Comparison of ENCODE assay signal across 1 cellular context in the genomic region with DNA sequence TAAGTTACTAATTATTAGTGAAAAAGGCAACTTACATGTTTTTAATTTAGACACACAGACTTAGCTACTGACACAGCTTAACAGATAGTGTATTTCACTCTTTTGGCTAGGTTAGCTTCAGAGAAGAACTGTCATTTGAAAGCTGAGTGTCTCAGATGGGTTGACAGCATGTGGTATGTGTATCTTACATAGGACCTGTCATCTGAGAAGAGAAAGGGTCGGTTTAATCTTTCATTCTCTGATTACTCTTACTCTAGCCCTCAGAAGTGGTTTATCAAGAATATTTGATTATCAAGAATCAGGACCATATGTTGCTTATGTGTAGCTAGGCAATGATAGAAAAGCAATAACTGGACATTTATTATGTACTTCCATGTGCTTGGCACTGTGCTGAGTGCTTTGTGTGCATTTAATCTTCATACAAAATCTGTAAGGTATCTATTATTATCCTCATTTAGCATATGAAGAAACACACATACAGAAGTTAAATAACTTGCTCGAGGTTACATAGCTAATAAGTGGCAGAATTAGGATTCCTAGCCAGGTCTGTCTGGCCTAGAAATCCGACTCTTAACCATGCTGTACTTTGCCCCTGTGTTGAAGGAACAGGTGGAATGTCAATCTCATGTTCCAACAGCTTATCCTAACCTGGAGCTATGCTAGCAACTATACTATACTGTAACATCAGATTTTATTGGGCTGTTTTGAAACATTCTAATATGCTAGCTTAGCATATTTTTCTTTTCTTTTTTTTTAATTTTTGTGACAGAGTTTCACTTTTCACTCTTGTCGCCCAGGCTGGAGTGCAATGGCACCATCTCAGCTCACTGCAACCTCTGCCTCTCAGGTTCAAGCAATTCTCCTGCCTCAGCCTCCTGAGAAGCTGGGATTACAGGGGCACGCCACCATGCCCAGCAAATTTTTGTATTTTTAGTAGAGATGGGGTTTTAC.
TF ChIP-seq lines count a peak whose summit lies in the region.

No MANE protein-coding gene starts in this region.

TF ChIP-seq in HepG2, 621 proteins besides CTCF, POLR2A, EP300 and RAD21 (continued from another document):
- TF ChIP-seq, protein P1, sequence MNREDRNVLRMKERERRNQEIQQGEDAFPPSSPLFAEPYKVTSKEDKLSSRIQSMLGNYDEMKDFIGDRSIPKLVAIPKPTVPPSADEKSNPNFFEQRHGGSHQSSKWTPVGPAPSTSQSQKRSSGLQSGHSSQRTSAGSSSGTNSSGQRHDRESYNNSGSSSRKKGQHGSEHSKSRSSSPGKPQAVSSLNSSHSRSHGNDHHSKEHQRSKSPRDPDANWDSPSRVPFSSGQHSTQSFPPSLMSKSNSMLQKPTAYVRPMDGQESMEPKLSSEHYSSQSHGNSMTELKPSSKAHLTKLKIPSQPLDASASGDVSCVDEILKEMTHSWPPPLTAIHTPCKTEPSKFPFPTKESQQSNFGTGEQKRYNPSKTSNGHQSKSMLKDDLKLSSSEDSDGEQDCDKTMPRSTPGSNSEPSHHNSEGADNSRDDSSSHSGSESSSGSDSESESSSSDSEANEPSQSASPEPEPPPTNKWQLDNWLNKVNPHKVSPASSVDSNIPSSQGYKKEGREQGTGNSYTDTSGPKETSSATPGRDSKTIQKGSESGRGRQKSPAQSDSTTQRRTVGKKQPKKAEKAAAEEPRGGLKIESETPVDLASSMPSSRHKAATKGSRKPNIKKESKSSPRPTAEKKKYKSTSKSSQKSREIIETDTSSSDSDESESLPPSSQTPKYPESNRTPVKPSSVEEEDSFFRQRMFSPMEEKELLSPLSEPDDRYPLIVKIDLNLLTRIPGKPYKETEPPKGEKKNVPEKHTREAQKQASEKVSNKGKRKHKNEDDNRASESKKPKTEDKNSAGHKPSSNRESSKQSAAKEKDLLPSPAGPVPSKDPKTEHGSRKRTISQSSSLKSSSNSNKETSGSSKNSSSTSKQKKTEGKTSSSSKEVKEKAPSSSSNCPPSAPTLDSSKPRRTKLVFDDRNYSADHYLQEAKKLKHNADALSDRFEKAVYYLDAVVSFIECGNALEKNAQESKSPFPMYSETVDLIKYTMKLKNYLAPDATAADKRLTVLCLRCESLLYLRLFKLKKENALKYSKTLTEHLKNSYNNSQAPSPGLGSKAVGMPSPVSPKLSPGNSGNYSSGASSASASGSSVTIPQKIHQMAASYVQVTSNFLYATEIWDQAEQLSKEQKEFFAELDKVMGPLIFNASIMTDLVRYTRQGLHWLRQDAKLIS (CRISPR knock-in tag; IDR thresholded peaks at IDR 0.05): no peak
- TF ChIP-seq CCDC6 (CRISPR knock-in tag; IDR thresholded peaks at IDR 0.05) (0 out of 2 replicates have a peak, but pooled peaks have one; percentile 46), PPARG (CRISPR knock-in tag; conservative IDR thresholded peaks at IDR 0.05) (peak; percentile 43; the same call in 1 of the 2 replicates), TEAD3 (CRISPR knock-in tag; optimal IDR thresholded peaks at IDR 0.05; ENCODE audit: borderline replicate concordance) (peak; percentile 89), ZNF572 (CRISPR knock-in tag; IDR thresholded peaks at IDR 0.05) (no peak), SAP130 (CRISPR knock-in tag; IDR thresholded peaks at IDR 0.05; ENCODE audit: low read depth) (peak; percentile 65), SMARCC2 (IDR thresholded peaks at IDR 0.05) (no peak), MATR3 (CRISPR knock-in tag; IDR thresholded peaks at IDR 0.05) (no peak), SMAD1 (CRISPR knock-in tag; IDR thresholded peaks at IDR 0.05; ENCODE audit: borderline replicate concordance, low read depth) (no peak), ZSCAN30 (CRISPR knock-in tag; IDR thresholded peaks at IDR 0.05) (no peak), ZNF605 (CRISPR knock-in tag; IDR thresholded peaks at IDR 0.05) (no peak), ARID2 (CRISPR knock-in tag; IDR thresholded peaks at IDR 0.05; ENCODE audit: borderline replicate concordance) (no peak), SRSF1 (optimal IDR thresholded peaks at IDR 0.05; ENCODE audit: low read depth, low read length) (no peak), SRSF9 (IDR thresholded peaks at IDR 0.05; ENCODE audit: borderline replicate concordance, insufficient read depth, low read depth, low read length, poor library complexity, severe bottlenecking) (no peak), ZNF724P (CRISPR knock-in tag; IDR thresholded peaks at IDR 0.05; ENCODE audit: borderline replicate concordance) (0 out of 2 replicates have a peak, but pooled peaks have one; percentile 51)
- TF ChIP-seq, protein P2, sequence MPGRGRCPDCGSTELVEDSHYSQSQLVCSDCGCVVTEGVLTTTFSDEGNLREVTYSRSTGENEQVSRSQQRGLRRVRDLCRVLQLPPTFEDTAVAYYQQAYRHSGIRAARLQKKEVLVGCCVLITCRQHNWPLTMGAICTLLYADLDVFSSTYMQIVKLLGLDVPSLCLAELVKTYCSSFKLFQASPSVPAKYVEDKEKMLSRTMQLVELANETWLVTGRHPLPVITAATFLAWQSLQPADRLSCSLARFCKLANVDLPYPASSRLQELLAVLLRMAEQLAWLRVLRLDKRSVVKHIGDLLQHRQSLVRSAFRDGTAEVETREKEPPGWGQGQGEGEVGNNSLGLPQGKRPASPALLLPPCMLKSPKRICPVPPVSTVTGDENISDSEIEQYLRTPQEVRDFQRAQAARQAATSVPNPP (CRISPR knock-in tag; IDR thresholded peaks at IDR 0.05): no peak
- TF ChIP-seq, protein P3, sequence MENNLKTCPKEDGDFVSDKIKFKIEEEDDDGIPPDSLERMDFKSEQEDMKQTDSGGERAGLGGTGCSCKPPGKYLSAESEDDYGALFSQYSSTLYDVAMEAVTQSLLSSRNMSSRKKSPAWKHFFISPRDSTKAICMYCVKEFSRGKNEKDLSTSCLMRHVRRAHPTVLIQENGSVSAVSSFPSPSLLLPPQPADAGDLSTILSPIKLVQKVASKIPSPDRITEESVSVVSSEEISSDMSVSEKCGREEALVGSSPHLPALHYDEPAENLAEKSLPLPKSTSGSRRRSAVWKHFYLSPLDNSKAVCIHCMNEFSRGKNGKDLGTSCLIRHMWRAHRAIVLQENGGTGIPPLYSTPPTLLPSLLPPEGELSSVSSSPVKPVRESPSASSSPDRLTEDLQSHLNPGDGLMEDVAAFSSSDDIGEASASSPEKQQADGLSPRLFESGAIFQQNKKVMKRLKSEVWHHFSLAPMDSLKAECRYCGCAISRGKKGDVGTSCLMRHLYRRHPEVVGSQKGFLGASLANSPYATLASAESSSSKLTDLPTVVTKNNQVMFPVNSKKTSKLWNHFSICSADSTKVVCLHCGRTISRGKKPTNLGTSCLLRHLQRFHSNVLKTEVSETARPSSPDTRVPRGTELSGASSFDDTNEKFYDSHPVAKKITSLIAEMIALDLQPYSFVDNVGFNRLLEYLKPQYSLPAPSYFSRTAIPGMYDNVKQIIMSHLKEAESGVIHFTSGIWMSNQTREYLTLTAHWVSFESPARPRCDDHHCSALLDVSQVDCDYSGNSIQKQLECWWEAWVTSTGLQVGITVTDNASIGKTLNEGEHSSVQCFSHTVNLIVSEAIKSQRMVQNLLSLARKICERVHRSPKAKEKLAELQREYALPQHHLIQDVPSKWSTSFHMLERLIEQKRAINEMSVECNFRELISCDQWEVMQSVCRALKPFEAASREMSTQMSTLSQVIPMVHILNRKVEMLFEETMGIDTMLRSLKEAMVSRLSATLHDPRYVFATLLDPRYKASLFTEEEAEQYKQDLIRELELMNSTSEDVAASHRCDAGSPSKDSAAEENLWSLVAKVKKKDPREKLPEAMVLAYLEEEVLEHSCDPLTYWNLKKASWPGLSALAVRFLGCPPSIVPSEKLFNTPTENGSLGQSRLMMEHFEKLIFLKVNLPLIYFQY (CRISPR knock-in tag; IDR thresholded peaks at IDR 0.05; ENCODE audit: borderline replicate concordance): no peak
- TF ChIP-seq, protein P4, sequence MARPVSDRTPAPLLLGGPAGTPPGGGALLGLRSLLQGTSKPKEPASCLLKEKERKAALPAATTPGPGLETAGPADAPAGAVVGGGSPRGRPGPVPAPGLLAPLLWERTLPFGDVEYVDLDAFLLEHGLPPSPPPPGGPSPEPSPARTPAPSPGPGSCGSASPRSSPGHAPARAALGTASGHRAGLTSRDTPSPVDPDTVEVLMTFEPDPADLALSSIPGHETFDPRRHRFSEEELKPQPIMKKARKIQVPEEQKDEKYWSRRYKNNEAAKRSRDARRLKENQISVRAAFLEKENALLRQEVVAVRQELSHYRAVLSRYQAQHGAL (CRISPR knock-in tag; IDR thresholded peaks at IDR 0.05; ENCODE audit: not compliant biosample characterization): no peak
- TF ChIP-seq, protein P5, sequence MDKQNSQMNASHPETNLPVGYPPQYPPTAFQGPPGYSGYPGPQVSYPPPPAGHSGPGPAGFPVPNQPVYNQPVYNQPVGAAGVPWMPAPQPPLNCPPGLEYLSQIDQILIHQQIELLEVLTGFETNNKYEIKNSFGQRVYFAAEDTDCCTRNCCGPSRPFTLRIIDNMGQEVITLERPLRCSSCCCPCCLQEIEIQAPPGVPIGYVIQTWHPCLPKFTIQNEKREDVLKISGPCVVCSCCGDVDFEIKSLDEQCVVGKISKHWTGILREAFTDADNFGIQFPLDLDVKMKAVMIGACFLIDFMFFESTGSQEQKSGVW (CRISPR knock-in tag; IDR thresholded peaks at IDR 0.05; ENCODE audit: borderline replicate concordance): no peak
- TF ChIP-seq, protein P6, sequence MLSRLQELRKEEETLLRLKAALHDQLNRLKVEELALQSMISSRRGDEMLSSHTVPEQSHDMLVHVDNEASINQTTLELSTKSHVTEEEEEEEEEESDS (CRISPR knock-in tag; IDR thresholded peaks at IDR 0.05; ENCODE audit: borderline replicate concordance): no peak
- TF ChIP-seq, protein P7, sequence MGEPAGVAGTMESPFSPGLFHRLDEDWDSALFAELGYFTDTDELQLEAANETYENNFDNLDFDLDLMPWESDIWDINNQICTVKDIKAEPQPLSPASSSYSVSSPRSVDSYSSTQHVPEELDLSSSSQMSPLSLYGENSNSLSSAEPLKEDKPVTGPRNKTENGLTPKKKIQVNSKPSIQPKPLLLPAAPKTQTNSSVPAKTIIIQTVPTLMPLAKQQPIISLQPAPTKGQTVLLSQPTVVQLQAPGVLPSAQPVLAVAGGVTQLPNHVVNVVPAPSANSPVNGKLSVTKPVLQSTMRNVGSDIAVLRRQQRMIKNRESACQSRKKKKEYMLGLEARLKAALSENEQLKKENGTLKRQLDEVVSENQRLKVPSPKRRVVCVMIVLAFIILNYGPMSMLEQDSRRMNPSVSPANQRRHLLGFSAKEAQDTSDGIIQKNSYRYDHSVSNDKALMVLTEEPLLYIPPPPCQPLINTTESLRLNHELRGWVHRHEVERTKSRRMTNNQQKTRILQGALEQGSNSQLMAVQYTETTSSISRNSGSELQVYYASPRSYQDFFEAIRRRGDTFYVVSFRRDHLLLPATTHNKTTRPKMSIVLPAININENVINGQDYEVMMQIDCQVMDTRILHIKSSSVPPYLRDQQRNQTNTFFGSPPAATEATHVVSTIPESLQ (CRISPR knock-in tag; conservative IDR thresholded peaks at IDR 0.05): no peak
